Comparison of ENCODE assay signal across 1 cellular context in genomic region chr1:169893645-169894423, GRCh38.
TF ChIP-seq lines count a peak whose summit lies in the region.

A gene with protein sequence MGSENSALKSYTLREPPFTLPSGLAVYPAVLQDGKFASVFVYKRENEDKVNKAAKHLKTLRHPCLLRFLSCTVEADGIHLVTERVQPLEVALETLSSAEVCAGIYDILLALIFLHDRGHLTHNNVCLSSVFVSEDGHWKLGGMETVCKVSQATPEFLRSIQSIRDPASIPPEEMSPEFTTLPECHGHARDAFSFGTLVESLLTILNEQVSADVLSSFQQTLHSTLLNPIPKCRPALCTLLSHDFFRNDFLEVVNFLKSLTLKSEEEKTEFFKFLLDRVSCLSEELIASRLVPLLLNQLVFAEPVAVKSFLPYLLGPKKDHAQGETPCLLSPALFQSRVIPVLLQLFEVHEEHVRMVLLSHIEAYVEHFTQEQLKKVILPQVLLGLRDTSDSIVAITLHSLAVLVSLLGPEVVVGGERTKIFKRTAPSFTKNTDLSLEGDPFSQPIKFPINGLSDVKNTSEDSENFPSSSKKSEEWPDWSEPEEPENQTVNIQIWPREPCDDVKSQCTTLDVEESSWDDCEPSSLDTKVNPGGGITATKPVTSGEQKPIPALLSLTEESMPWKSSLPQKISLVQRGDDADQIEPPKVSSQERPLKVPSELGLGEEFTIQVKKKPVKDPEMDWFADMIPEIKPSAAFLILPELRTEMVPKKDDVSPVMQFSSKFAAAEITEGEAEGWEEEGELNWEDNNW (minus strand): TSS chr1:169893896. CDS start chr1:169888840, 5,056 bp downstream.

TF ChIP-seq in K562, 482 proteins besides CTCF, POLR2A, EP300 and RAD21 (continued from another document and continues in another):
- TF ChIP-seq FOXK1 (CRISPR knock-in tag; IDR thresholded peaks at IDR 0.05; ENCODE audit: borderline replicate concordance), result peak; percentile 90
- TF ChIP-seq ZBTB7A (IDR thresholded peaks at IDR 0.05; ENCODE audit: borderline replicate concordance, control insufficient read depth, low read depth, low read length), result peak; percentile 89
- TF ChIP-seq KLF10 (CRISPR knock-in tag; IDR thresholded peaks at IDR 0.05), result no peak
- peak; percentile 99 for TF ChIP-seq DIDO1 (tag; IDR thresholded peaks at IDR 0.05; ENCODE audit: low read depth)
- TF ChIP-seq THRB (CRISPR knock-in tag; conservative IDR thresholded peaks at IDR 0.05), result 0 out of 2 replicates have a peak, but pooled peaks have one; percentile 23
- TF ChIP-seq ZEB2 (IDR thresholded peaks at IDR 0.05), result 0 out of 2 replicates have a peak, but pooled peaks have one; percentile 14
- no peak for TF ChIP-seq KLF16 (IDR thresholded peaks at IDR 0.05)
- TF ChIP-seq, protein P1, sequence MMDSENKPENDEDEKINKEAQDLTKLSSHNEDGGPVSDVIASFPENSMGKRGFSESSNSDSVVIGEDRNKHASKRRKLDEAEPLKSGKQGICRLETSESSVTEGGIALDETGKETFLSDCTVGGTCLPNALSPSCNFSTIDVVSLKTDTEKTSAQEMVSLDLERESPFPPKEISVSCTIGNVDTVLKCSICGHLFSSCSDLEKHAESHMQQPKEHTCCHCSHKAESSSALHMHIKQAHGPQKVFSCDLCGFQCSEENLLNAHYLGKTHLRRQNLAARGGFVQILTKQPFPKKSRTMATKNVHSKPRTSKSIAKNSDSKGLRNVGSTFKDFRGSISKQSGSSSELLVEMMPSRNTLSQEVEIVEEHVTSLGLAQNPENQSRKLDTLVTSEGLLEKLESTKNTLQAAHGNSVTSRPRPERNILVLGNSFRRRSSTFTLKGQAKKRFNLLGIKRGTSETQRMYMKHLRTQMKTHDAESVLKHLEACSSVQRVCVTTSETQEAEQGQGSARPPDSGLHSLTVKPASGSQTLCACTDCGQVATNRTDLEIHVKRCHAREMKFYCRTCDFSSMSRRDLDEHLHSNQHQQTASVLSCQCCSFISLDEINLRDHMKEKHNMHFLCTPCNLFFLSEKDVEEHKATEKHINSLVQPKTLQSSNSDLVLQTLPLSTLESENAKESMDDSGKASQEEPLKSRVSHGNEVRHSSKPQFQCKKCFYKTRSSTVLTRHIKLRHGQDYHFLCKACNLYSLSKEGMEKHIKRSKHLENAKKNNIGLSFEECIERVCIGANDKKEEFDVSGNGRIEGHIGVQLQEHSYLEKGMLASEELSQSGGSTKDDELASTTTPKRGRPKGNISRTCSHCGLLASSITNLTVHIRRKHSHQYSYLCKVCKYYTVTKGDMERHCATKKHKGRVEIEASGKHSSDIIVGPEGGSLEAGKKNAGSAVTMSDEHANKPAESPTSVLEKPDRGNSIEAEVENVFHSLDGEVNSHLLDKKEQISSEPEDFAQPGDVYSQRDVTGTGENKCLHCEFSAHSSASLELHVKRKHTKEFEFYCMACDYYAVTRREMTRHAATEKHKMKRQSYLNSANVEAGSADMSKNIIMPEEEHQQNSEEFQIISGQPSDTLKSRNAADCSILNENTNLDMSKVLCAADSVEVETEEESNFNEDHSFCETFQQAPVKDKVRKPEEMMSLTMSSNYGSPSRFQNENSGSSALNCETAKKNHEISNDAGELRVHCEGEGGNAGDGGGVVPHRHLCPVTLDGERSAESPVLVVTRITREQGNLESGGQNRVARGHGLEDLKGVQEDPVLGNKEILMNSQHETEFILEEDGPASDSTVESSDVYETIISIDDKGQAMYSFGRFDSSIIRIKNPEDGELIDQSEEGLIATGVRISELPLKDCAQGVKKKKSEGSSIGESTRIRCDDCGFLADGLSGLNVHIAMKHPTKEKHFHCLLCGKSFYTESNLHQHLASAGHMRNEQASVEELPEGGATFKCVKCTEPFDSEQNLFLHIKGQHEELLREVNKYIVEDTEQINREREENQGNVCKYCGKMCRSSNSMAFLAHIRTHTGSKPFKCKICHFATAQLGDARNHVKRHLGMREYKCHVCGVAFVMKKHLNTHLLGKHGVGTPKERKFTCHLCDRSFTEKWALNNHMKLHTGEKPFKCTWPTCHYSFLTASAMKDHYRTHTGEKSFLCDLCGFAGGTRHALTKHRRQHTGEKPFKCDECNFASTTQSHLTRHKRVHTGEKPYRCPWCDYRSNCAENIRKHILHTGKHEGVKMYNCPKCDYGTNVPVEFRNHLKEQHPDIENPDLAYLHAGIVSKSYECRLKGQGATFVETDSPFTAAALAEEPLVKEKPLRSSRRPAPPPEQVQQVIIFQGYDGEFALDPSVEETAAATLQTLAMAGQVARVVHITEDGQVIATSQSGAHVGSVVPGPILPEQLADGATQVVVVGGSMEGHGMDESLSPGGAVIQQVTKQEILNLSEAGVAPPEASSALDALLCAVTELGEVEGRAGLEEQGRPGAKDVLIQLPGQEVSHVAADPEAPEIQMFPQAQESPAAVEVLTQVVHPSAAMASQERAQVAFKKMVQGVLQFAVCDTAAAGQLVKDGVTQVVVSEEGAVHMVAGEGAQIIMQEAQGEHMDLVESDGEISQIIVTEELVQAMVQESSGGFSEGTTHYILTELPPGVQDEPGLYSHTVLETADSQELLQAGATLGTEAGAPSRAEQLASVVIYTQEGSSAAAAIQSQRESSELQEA (IDR thresholded peaks at IDR 0.05; ENCODE audit: low read depth), result peak; percentile 82
- peak; percentile 99 for TF ChIP-seq SP2 (IDR thresholded peaks at IDR 0.05; ENCODE audit: extremely low read depth, low read depth, low read length, poor library complexity, severe bottlenecking)
- peak in 1 of 2 experiments; percentile 99; a peak in 2 of 4 replicates for TF ChIP-seq CSDE1 (IDR thresholded peaks at IDR 0.05)
- TF ChIP-seq CREM (IDR thresholded peaks at IDR 0.05; ENCODE audit: low read depth), result peak; percentile 90
- no peak; the same call in 1 of the 2 replicates for TF ChIP-seq ZFP91 (CRISPR knock-in tag; IDR thresholded peaks at IDR 0.05)
- TF ChIP-seq, protein P2, sequence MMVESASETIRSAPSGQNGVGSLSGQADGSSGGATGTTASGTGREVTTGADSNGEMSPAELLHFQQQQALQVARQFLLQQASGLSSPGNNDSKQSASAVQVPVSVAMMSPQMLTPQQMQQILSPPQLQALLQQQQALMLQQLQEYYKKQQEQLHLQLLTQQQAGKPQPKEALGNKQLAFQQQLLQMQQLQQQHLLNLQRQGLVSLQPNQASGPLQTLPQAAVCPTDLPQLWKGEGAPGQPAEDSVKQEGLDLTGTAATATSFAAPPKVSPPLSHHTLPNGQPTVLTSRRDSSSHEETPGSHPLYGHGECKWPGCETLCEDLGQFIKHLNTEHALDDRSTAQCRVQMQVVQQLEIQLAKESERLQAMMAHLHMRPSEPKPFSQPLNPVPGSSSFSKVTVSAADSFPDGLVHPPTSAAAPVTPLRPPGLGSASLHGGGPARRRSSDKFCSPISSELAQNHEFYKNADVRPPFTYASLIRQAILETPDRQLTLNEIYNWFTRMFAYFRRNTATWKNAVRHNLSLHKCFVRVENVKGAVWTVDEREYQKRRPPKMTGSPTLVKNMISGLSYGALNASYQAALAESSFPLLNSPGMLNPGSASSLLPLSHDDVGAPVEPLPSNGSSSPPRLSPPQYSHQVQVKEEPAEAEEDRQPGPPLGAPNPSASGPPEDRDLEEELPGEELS (CRISPR knock-in tag; IDR thresholded peaks at IDR 0.05; ENCODE audit: borderline replicate concordance), result 0 out of 2 replicates have a peak, but pooled peaks have one; percentile 69
- TF ChIP-seq CHD2 (IDR thresholded peaks at IDR 0.05; ENCODE audit: low read depth, low read length), result peak; percentile 55
- TF ChIP-seq PHF8 (IDR thresholded peaks at IDR 0.05; ENCODE audit: borderline replicate concordance, low read length), result peak; percentile 84; the same call in 1 of the 2 replicates
- peak; percentile 100 for TF ChIP-seq ATF3 (IDR thresholded peaks at IDR 0.05)
- peak; percentile 88 for TF ChIP-seq ATF3 (CRISPR knock-in tag; conservative IDR thresholded peaks at IDR 0.05)
- TF ChIP-seq, protein P3, sequence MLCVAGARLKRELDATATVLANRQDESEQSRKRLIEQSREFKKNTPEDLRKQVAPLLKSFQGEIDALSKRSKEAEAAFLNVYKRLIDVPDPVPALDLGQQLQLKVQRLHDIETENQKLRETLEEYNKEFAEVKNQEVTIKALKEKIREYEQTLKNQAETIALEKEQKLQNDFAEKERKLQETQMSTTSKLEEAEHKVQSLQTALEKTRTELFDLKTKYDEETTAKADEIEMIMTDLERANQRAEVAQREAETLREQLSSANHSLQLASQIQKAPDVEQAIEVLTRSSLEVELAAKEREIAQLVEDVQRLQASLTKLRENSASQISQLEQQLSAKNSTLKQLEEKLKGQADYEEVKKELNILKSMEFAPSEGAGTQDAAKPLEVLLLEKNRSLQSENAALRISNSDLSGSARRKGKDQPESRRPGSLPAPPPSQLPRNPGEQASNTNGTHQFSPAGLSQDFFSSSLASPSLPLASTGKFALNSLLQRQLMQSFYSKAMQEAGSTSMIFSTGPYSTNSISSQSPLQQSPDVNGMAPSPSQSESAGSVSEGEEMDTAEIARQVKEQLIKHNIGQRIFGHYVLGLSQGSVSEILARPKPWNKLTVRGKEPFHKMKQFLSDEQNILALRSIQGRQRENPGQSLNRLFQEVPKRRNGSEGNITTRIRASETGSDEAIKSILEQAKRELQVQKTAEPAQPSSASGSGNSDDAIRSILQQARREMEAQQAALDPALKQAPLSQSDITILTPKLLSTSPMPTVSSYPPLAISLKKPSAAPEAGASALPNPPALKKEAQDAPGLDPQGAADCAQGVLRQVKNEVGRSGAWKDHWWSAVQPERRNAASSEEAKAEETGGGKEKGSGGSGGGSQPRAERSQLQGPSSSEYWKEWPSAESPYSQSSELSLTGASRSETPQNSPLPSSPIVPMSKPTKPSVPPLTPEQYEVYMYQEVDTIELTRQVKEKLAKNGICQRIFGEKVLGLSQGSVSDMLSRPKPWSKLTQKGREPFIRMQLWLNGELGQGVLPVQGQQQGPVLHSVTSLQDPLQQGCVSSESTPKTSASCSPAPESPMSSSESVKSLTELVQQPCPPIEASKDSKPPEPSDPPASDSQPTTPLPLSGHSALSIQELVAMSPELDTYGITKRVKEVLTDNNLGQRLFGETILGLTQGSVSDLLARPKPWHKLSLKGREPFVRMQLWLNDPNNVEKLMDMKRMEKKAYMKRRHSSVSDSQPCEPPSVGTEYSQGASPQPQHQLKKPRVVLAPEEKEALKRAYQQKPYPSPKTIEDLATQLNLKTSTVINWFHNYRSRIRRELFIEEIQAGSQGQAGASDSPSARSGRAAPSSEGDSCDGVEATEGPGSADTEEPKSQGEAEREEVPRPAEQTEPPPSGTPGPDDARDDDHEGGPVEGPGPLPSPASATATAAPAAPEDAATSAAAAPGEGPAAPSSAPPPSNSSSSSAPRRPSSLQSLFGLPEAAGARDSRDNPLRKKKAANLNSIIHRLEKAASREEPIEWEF (CRISPR knock-in tag; IDR thresholded peaks at IDR 0.05), result peak; percentile 3; the same call in 1 of the 2 replicates
- peak; percentile 69 for TF ChIP-seq TAF1 (IDR thresholded peaks at IDR 0.05; ENCODE audit: control insufficient read depth, extremely low read depth, insufficient read depth, low read length, severe bottlenecking)
- TF ChIP-seq ZNF41 (CRISPR knock-in tag; conservative IDR thresholded peaks at IDR 0.05), result 0 out of 2 replicates have a peak, but pooled peaks have one; percentile 22
- TF ChIP-seq ZBTB33 (CRISPR knock-in tag; IDR thresholded peaks at IDR 0.05), result peak; percentile 62
- TF ChIP-seq CAMTA2 (CRISPR knock-in tag; conservative IDR thresholded peaks at IDR 0.05), result no peak
- TF ChIP-seq C11orf30 (IDR thresholded peaks at IDR 0.05; ENCODE audit: low read depth), result peak; percentile 76; the same call in 1 of the 2 replicates
